Comparison of ENCODE assay signal across 1 cellular context in the genomic region with DNA sequence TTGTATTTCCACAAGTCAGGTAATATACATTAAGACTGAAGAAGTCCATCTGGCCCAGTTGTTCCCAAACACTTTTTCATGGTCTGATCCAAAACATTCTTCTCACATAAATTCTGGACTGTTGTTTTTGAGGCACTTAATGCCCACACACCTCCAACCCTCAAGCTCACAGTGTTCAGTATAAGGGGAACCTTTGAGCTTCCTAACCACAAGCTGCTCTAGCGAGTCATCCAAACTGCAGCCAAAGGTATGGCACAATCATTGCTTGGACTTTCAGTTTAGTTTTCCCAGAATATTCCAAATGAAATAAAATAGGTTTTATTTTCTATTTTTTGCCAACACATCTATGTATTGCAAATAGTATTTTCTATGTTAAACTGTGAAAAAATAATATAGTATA.
TF ChIP-seq lines count a peak whose summit lies in the region.

No MANE protein-coding gene starts in this region.

TF ChIP-seq in HepG2, 621 proteins besides CTCF, POLR2A, EP300 and RAD21 (continued from another document):
- TF ChIP-seq, protein P1, sequence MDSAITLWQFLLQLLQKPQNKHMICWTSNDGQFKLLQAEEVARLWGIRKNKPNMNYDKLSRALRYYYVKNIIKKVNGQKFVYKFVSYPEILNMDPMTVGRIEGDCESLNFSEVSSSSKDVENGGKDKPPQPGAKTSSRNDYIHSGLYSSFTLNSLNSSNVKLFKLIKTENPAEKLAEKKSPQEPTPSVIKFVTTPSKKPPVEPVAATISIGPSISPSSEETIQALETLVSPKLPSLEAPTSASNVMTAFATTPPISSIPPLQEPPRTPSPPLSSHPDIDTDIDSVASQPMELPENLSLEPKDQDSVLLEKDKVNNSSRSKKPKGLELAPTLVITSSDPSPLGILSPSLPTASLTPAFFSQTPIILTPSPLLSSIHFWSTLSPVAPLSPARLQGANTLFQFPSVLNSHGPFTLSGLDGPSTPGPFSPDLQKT (CRISPR knock-in tag; IDR thresholded peaks at IDR 0.05; ENCODE audit: borderline replicate concordance): no peak
- no peak for TF ChIP-seq KLF12 (CRISPR knock-in tag; IDR thresholded peaks at IDR 0.05; ENCODE audit: borderline replicate concordance)
- no peak for TF ChIP-seq ZNF333 (CRISPR knock-in tag; IDR thresholded peaks at IDR 0.05; ENCODE audit: borderline replicate concordance)
- no peak for TF ChIP-seq EZH2 (conservative IDR thresholded peaks at IDR 0.05; ENCODE audit: low read depth, low read length)
- no peak for TF ChIP-seq ZNF296 (CRISPR knock-in tag; conservative IDR thresholded peaks at IDR 0.05)
- no peak for TF ChIP-seq ZNF615 (CRISPR knock-in tag; IDR thresholded peaks at IDR 0.05; ENCODE audit: borderline replicate concordance)
- no peak for TF ChIP-seq PHB2 (IDR thresholded peaks at IDR 0.05; ENCODE audit: partially characterized antibody)
- TF ChIP-seq SALL1 (CRISPR knock-in tag; IDR thresholded peaks at IDR 0.05): no peak
- no peak for TF ChIP-seq ARHGAP35 (CRISPR knock-in tag; IDR thresholded peaks at IDR 0.05; ENCODE audit: borderline replicate concordance)
TF ChIP-seq in HepG2: peak in this region for 0.
